ENCODE assay signal across 2 cellular contexts in the genomic region with DNA sequence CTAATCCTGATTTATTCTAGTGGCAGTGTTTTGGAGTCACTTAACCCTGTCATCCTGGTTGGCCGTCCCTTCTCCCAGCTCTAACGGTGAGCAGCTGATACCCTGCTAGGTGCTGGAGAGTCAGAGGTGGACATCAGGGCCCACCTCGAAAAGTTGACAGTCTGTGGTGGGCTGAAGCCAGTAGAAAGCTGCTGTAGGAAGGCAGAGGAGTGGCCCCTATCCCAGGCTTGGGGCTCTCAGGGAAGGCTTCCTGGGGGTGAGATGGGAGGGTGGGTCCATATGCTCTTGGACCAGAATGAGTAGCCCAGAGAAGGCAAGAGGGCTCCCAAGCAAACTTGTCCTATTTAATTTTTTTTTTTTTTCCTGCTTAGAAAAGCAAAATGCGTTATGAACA.
TF ChIP-seq lines count a peak whose summit lies in the region.

No MANE protein-coding gene starts in this region.

TF ChIP-seq in IMR-90, 13 proteins besides CTCF, POLR2A, EP300 and RAD21:
- TF ChIP-seq MAZ (IDR thresholded peaks at IDR 0.05; ENCODE audit: borderline replicate concordance, low read depth, low read length): no peak
- no peak for TF ChIP-seq RCOR1 (IDR thresholded peaks at IDR 0.05; ENCODE audit: insufficient replicate concordance, low read length)
- no peak for TF ChIP-seq NFE2L2 (IDR thresholded peaks at IDR 0.05; ENCODE audit: low read depth, low read length)
- no peak for TF ChIP-seq SMC3 (IDR thresholded peaks at IDR 0.05; ENCODE audit: low read depth, low read length)

TF ChIP-seq in neural cell, 6 proteins besides CTCF, POLR2A, EP300 and RAD21:
- TF ChIP-seq EZH2 (IDR thresholded peaks at IDR 0.05; ENCODE audit: borderline replicate concordance, insufficient read depth, low read length, poor library complexity, severe bottlenecking) (no peak), REST (IDR thresholded peaks at IDR 0.05; ENCODE audit: borderline replicate concordance) (no peak), SMC3 (conservative IDR thresholded peaks at IDR 0.05; ENCODE audit: poor library complexity) (no peak), POLR2AphosphoS5 (IDR thresholded peaks at IDR 0.05) (no peak), MXI1 (conservative IDR thresholded peaks at IDR 0.05; ENCODE audit: poor library complexity, severe bottlenecking) (no peak), TAF1 (IDR thresholded peaks at IDR 0.05; ENCODE audit: low read depth) (no peak)
